ENCODE assay signal across 8 cellular contexts in the genomic region with DNA sequence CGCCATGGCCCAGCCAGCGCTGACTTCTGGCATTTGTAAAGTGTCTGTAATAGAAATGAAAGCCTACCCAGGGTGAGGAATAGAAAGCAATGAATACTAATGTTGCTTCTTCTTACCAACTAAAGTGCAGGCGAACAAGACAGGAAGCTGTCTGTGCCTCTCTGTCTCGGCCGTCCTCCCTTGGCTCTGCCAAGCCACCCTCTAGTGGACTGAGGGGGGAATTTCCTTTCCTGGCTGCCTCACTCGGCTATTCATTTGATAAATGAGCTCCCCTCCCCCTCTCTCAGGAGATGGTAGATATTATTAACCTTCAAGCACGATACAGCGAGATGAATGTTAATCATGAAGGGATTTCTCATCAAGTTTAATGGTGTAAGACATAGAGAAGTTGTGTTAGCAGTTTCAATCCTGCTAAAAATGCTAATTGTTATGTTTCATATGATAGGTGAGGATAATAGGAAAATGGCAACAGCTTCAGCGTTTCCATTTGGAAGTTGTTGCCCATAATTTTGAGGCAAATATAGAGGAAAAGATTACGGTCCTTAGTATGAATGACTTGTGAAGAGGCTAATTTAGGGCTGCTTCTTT.
DNase-seq lines count a peak whose midpoint lies in the region; ATAC-seq and TF ChIP-seq lines count a peak whose summit lies in the region.

No MANE protein-coding gene starts in this region.

- H3K4me1 Mint-ChIP-seq in immature natural killer cell = peaks cover 0 to 6% of the 10 kb centered on the region in 2 donors

- DNase-seq in DMS53 treated with DMSO at 0.1 percent for 48 hours (lab: John Stamatoyannopoulos, UW; ENCODE audit: unreplicated experiment) = peak; percentile 81
- DNase-seq in NOMO-1 (lab: John Stamatoyannopoulos, UW; ENCODE audit: unreplicated experiment in 2 of 2) = peak; percentile 40 to 46
- DNase-seq in astrocyte of the spinal cord (ENCODE audit: low read depth, low spot score) = peak; percentile 75
- DNase-seq in immature natural killer cell = peak; percentile 18 to 33 (median 22)
- DNase-seq in stimulated activated CD4-positive, alpha-beta T cell treated with anti-CD3 and anti-CD28 coated beads, Interleukin-15, amount 100 ng/mL, for 24 hours = peak; percentile 51
- DNase-seq in cerebellar nuclear complex (lab: John Stamatoyannopoulos, UW) = no peak

- H3K9me3 Mint-ChIP-seq in immature natural killer cell = no peaks in the 10 kb centered on the region

- no peaks in the 10 kb centered on the region for H3K36me3 Mint-ChIP-seq in immature natural killer cell

- peaks cover 3 to 7% (median 5%) of the 10 kb centered on the region in 3 donors for H3K27me3 Mint-ChIP-seq in immature natural killer cell (ENCODE audit: low read depth in 3 of 3)

- in situ Hi-C loops in astrocyte of the spinal cord (cut with HindIII; ENCODE audit: low sequenced_read_pairs) = no loop called here

- no peak overlapping the region for H3K27ac Mint-ChIP-seq in immature natural killer cell

- peak; percentile 82 for TF ChIP-seq CTCF in astrocyte of the spinal cord (IDR thresholded peaks at IDR 0.05; ENCODE audit: low read depth, low read length)

- H3K4me3 Mint-ChIP-seq in immature natural killer cell = no peak overlapping the region

- ATAC-seq in GM19452 (IDR thresholded peaks at IDR 0.05; ENCODE audit: unreplicated experiment) (peak; percentile 83), HG03520 (IDR thresholded peaks at IDR 0.05; ENCODE audit: unreplicated experiment) (peak; percentile 68)

- no peak overlapping the region for H3K4me3 ChIP-seq in astrocyte of the spinal cord (ENCODE audit: low read depth, low read length)

Comparison
In these comparisons a context has a peak if more than half of its experiments do, and no peak if none do; other contexts are left out.
1. DNase-seq: peak in DMS53 treated with DMSO at 0.1 percent for 48 hours (single experiment), NOMO-1 (2 of 2), astrocyte of the spinal cord (single experiment), immature natural killer cell (3 of 3) and stimulated activated CD4-positive, alpha-beta T cell treated with anti-CD3 and anti-CD28 coated beads, Interleukin-15, amount 100 ng/mL, for 24 hours (single experiment); none in cerebellar nuclear complex (0 of 2).